In the genomic region with DNA sequence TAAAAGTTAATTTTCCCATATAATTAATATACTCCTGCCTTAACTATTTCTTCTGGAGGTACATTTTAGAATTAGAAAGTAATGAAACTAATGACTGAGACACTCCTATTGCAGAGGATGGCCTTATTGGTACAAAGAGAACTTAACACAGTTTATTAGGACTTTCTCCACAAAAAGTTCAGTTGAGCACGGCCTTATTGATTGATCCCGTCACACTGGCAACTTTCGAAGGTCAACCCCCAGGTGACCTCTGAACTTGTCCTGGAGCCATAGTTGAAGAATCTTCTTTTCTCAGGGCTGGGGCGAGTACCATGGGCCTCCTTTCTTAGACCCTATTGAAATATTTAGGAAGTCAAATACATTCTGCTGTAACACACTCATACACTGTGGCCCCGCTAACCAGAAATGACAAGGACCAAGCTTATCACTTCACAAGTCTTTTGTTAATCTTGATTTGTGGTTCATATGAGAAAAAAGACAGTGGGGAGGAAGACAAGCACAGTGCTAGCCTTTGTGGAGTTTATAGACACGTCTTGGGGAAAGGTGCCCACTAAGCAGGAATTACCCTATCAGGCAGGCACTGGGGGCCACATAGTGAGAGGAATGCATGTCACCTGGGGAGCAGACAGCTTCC, we compare ENCODE assay signal across 28 cellular contexts. TPM values are rescaled to one million over a fixed set of nuclear protein-coding genes. Genes with fewer than 3 reads are reported as not detected.
"Had no signal": no experiment of that assay in that cellular context is flagged by ENCODE, and none has a peak within 500 bp of the region (broad histone marks: within the 10 kb centered on the region; RNA-seq: fewer than 3 reads in every experiment).

No MANE protein-coding gene starts in this region.

- H3K36me3 Mint-ChIP-seq: naive thymus-derived CD8-positive, alpha-beta T cell; neural progenitor cell had no signal

- H3K9me3 ChIP-seq: esophagus muscularis mucosa, gastrocnemius medialis, heart right ventricle, ovary, right atrium auricular region, tibial artery, upper lobe of left lung, uterus had no signal

- H3K27ac ChIP-seq: dorsolateral prefrontal cortex, epithelial cell of prostate, esophagus muscularis mucosa, gastrocnemius medialis, heart right ventricle, neural progenitor cell, ovary, right atrium auricular region, tibial artery, upper lobe of left lung, uterus had no signal

- H3K9me3 Mint-ChIP-seq: naive thymus-derived CD8-positive, alpha-beta T cell; stimulated activated naive CD8-positive, alpha-beta T cell treated with anti-CD3 and anti-CD28 coated beads, Interleukin-15, Interleukin-2, amounts not matched to agents 100 ng/mL and 50 ng/mL, for 24 hours had no signal

- H3K4me2 ChIP-seq: neural progenitor cell had no signal

- H3K27ac Mint-ChIP-seq: naive thymus-derived CD8-positive, alpha-beta T cell; neural progenitor cell; stimulated activated naive CD8-positive, alpha-beta T cell treated with anti-CD3 and anti-CD28 coated beads, Interleukin-15, Interleukin-2, amounts not matched to agents 100 ng/mL and 50 ng/mL, for 24 hours had no signal

- H2AFZ ChIP-seq: neural progenitor cell had no signal

- H3K4me1 ChIP-seq: esophagus muscularis mucosa, gastrocnemius medialis, heart right ventricle, neural progenitor cell, right atrium auricular region, tibial artery, upper lobe of left lung, uterus had no signal

- H3K9ac ChIP-seq: neural progenitor cell had no signal

- DNase-seq: cortex of kidney; dorsolateral prefrontal cortex; effector CD8-positive, alpha-beta T cell; gastrocnemius medialis; heart right ventricle; hypothalamus; kidney; left cardiac atrium; left ventricle myocardium superior; naive thymus-derived CD8-positive, alpha-beta T cell; nucleus accumbens; ovary; small intestine; stimulated activated CD4-positive, alpha-beta T cell treated with anti-CD3 and anti-CD28 coated beads, Interleukin-2, amount 100 ng/mL, for 48 hours; tibial artery; upper lobe of left lung; uterus had no signal

- H3K4me3 ChIP-seq: dorsolateral prefrontal cortex, esophagus muscularis mucosa, gastrocnemius medialis, heart right ventricle, neural progenitor cell, ovary, right atrium auricular region, tibial artery, upper lobe of left lung, uterus had no signal

- H3K27me3 ChIP-seq: gastrocnemius medialis, neural progenitor cell, ovary, right atrium auricular region, upper lobe of left lung, uterus had no signal

- H3K4me3 Mint-ChIP-seq: naive thymus-derived CD8-positive, alpha-beta T cell; neural progenitor cell; stimulated activated naive CD8-positive, alpha-beta T cell treated with anti-CD3 and anti-CD28 coated beads, Interleukin-15, Interleukin-2, amounts not matched to agents 100 ng/mL and 50 ng/mL, for 24 hours had no signal

- H3K36me3 ChIP-seq: esophagus muscularis mucosa, gastrocnemius medialis, heart right ventricle, neural progenitor cell, ovary, right atrium auricular region, tibial artery, upper lobe of left lung, uterus had no signal

- ATAC-seq: gastrocnemius medialis; heart right ventricle; left cardiac atrium; left ventricle myocardium superior; naive thymus-derived CD8-positive, alpha-beta T cell had no signal

RNA-seq across cellular contexts. Expression of gene SPP2, which starts 11.2 kb away (rescaled TPM):
- total RNA-seq: esophagus muscularis mucosa; fibroblast of villous mesenchyme; heart right ventricle; kidney; left cardiac atrium; left ventricle myocardium superior; lung microvascular endothelial cell; mesenteric fat pad; mononuclear cell; naive thymus-derived CD8-positive, alpha-beta T cell; posterior vena cava; right atrium auricular region; temporal lobe; upper lobe of left lung had no signal
- polyA plus RNA-seq: heart right ventricle; naive thymus-derived CD8-positive, alpha-beta T cell; ovary; small intestine had no signal
